8 cellular contexts compared by ENCODE assay signal in genomic region chr19:14530005-14530348, GRCh38. TPM values are rescaled to one million over a fixed set of nuclear protein-coding genes. Genes with fewer than 3 reads are reported as not detected.
DNase-seq lines count a peak whose midpoint lies in the region; ATAC-seq, FAIRE-seq and TF ChIP-seq lines count a peak whose summit lies in the region.

No MANE protein-coding gene starts in this region.

- ATAC-seq in GM19455 (IDR thresholded peaks at IDR 0.05; ENCODE audit: unreplicated experiment) (peak; percentile 10), PC-3 (no peak; the same call in 1 of the 2 replicates), HG03571 (IDR thresholded peaks at IDR 0.05; ENCODE audit: unreplicated experiment) (no peak)
- ATAC-seq in naive thymus-derived CD8-positive, alpha-beta T cell, result peak; percentile 15 to 29

- BruUV-seq in PC-3 (replicated peaks; lab: Mats Ljungman, UMichigan), result no TSS peak

- H3K27ac Mint-ChIP-seq in naive thymus-derived CD8-positive, alpha-beta T cell, result peak overlapping the region; percentile 95 to 100 (median 100)

- H3K36me3 Mint-ChIP-seq in naive thymus-derived CD8-positive, alpha-beta T cell, result peaks cover 0 to 25% (median 0%) of the 10 kb centered on the region in 3 donors

- H3K9ac ChIP-seq in PC-3 (ENCODE audit: low read length), result peak overlapping the region; percentile 72
- H3K9ac ChIP-seq in H1 (replicated peaks in 1 of 4; ENCODE audit: extremely low read depth in 1 of 4, low read depth in 3 of 4, low read length in 3 of 4), result peak overlapping the region in 3 of 4 experiments; percentile 91 to 94 (median 92); a peak in 6 of 7 replicates

- H3K4me1 ChIP-seq in PC-3 (ENCODE audit: insufficient read depth, low read length) (peaks cover 18% of the 10 kb centered on the region), H1 (replicated peaks in 1 of 4; ENCODE audit: control insufficient read depth in 3 of 4, insufficient read depth in 4 of 4, low read length in 3 of 4) (peaks cover 0 to 2% (median 1%) of the 10 kb centered on the region in 4 experiments; a peak in 3 of 7 replicates)

- POLR2A ChIA-PET in PC-3 (lab: Charles Lee; ENCODE audit: unreplicated experiment), result no interaction called here
- POLR2A ChIA-PET in H1 (lab: Charles Lee; ENCODE audit: partially characterized antibody), result interaction anchor here (2.3 kb wide), 1 partner anchor 11 kb away, joined by 16 read pairs; the partner anchor contains the start of gene DNAJB1
- POLR2A ChIA-PET in naive thymus-derived CD8-positive, alpha-beta T cell (lab: Charles Lee), result interaction anchor here (0.5 to 11.9 kb wide), 10 partner anchors 10 to 1568 kb away, joined by 3 to 207 read pairs (median 5); partner anchors contain the start of genes DNAJB1, GIPC1 and NDUFB7

- peaks cover 7% of the 10 kb centered on the region; the same call in 1 of the 2 replicates for H4K20me1 ChIP-seq in PC-3 (ENCODE audit: low read length)
- H4K20me1 ChIP-seq in H1 (replicated peaks in 1 of 2; ENCODE audit: control insufficient read depth in 1 of 2, insufficient read depth in 2 of 2, low read length in 2 of 2), result peaks cover 0 to 6% of the 10 kb centered on the region in 2 experiments

- H3K23me2 ChIP-seq in H1 (ENCODE audit: low read depth, low read length), result peaks cover 4% of the 10 kb centered on the region

- intact Hi-C loops in PC-3 (cut with micrococcal nuclease), result no loop called here

- H2BK20ac ChIP-seq in H1 (ENCODE audit: low read length), result no peak overlapping the region

- 3% methylated on average over 18 of the region's 18 CpGs; no CpG with 5 or more reads in 1 of the 2 experiments for WGBS in H1 (ENCODE audit: extremely low coverage in 1 of 2, insufficient coverage in 1 of 2, insufficient read length in 1 of 2, insufficient replicate concordance in 2 of 2, low coverage in 1 of 2, low lambda C conversion rate in 2 of 2, missing lambda C conversion rate in 1 of 2), 2 experiments

- no peak overlapping the region for H4K8ac ChIP-seq in H1 (ENCODE audit: extremely low read depth, insufficient read depth, low read length)

- no peak overlapping the region for H2BK12ac ChIP-seq in H1 (ENCODE audit: low read depth, low read length)

- peaks cover 4% of the 10 kb centered on the region; the same call in 1 of the 2 replicates for H3K36me3 ChIP-seq in PC-3 (ENCODE audit: low read depth, low read length)
- no peaks in the 10 kb centered on the region for H3K36me3 ChIP-seq in H1 (ENCODE audit: control insufficient read depth in 2 of 4, insufficient read depth in 4 of 4, low read length in 3 of 4)

- FAIRE-seq in H1 (lab: Jason Lieb, UNC), result no peak

- H3K79me1 ChIP-seq in H1 (ENCODE audit: low read depth, low read length), result peaks cover 10% of the 10 kb centered on the region

- H3K14ac ChIP-seq in H1 (ENCODE audit: insufficient read length), result no peak overlapping the region

- H3K9me3 Mint-ChIP-seq in naive thymus-derived CD8-positive, alpha-beta T cell, result no peaks in the 10 kb centered on the region

- H3K4me3 ChIP-seq in PC-3 (ENCODE audit: low read length) (peak overlapping the region; percentile 79), H1 (ENCODE audit: extremely low read depth in 1 of 4, insufficient read depth in 2 of 4, low read depth in 3 of 4, low read length in 4 of 4) (peak overlapping the region; percentile 75 to 100 (median 92))

- no peaks in the 10 kb centered on the region for H3K27me3 ChIP-seq in PC-3 (ENCODE audit: low read length)
- no peaks in the 10 kb centered on the region for H3K27me3 ChIP-seq in H1 (replicated peaks in 1 of 4; ENCODE audit: control insufficient read depth in 3 of 4, extremely low read depth in 1 of 4, insufficient read depth in 3 of 4, low read length in 3 of 4)

- H2BK5ac ChIP-seq in H1 (ENCODE audit: low read depth, low read length), result peak overlapping the region; percentile 80; the same call in 1 of the 2 replicates

- no peak overlapping the region for H3K4ac ChIP-seq in H1 (replicated peaks; ENCODE audit: insufficient read length, low read depth, low read length)

- no peaks in the 10 kb centered on the region for H3K9me3 ChIP-seq in PC-3 (ENCODE audit: low read length)
- H3K9me3 ChIP-seq in H1 (ENCODE audit: insufficient read depth in 2 of 2, low read depth in 1 of 2, low read length in 1 of 2), result no peaks in the 10 kb centered on the region

- H3K18ac ChIP-seq in H1 (ENCODE audit: extremely low read depth, low read length), result peak overlapping the region; percentile 27; the same call in 1 of the 2 replicates

- H3K27ac ChIP-seq in PC-3 (ENCODE audit: low read length), result peak overlapping the region; percentile 26
- no peak overlapping the region; the same call in 1 of the 2 replicates for H3K27ac ChIP-seq in H1 (ENCODE audit: low read depth, low read length)

- H4K91ac ChIP-seq in H1 (replicated peaks; ENCODE audit: insufficient read length, low read length), result peak overlapping the region; percentile 39

- H3K4me2 ChIP-seq in PC-3 (ENCODE audit: low read length) (peak overlapping the region; percentile 85), H1 (ENCODE audit: insufficient read depth in 1 of 2, low read depth in 2 of 2, low read length in 2 of 2) (peak overlapping the region; percentile 73 to 90)

- peak overlapping the region; percentile 20 for H4K5ac ChIP-seq in H1 (ENCODE audit: insufficient read length, low read depth, low read length)

- no peaks in the 10 kb centered on the region for H3K9me2 ChIP-seq in PC-3 (replicated peaks; ENCODE audit: low read length)

- H3K23ac ChIP-seq in H1 (ENCODE audit: insufficient read length), result no peak overlapping the region

- TF ChIP-seq POLR2A in H1 (IDR thresholded peaks at IDR 0.05; ENCODE audit: control extremely low read depth in 1 of 2, low read depth in 2 of 2, low read length in 2 of 2), result no peak

- CTCF ChIA-PET in PC-3 (lab: Charles Lee), result no interaction called here
- CTCF ChIA-PET in H1 (lab: Charles Lee; ENCODE audit: partially characterized antibody), result interaction anchor here (1.6 kb wide), 1 partner anchor 27 kb away, joined by 3 read pairs; no protein-coding TSS in a partner anchor

- no peak for DNase-seq in PC-3
- DNase-seq in H1 (ENCODE audit: low read depth in 1 of 2, low spot score in 2 of 2), result no peak
- DNase-seq in naive thymus-derived CD8-positive, alpha-beta T cell, result peak in 8 of 10 donors; percentile 31 to 79 (median 69)
- no peak for DNase-seq in GM19240 (ENCODE audit: insufficient read length, low spot score)
- DNase-seq in medulla oblongata (ENCODE audit: extremely low spot score), result no peak
- no peak for DNase-seq in GM20000 (ENCODE audit: low spot score)

- H3K79me2 ChIP-seq in PC-3 (ENCODE audit: low read length) (peaks cover 52% of the 10 kb centered on the region), H1 (ENCODE audit: control insufficient read depth in 1 of 2, insufficient read depth in 2 of 2, low read length in 2 of 2) (peaks cover 7 to 45% of the 10 kb centered on the region in 2 experiments)

- H2AK5ac ChIP-seq in H1 (ENCODE audit: low read depth, low read length), result no peak overlapping the region

- H2BK15ac ChIP-seq in H1 (ENCODE audit: low read length), result peak overlapping the region; percentile 19; the same call in 1 of the 2 replicates

- no peaks in the 10 kb centered on the region for H3F3A ChIP-seq in PC-3 (ENCODE audit: low read length, unreplicated experiment)

- H3K4me3 Mint-ChIP-seq in naive thymus-derived CD8-positive, alpha-beta T cell, result peak overlapping the region; percentile 91 to 99 (median 96)

- no peak for TF ChIP-seq RAD21 in H1 (IDR thresholded peaks at IDR 0.05 in 1 of 2, conservative IDR thresholded peaks at IDR 0.05 in 1 of 2; ENCODE audit: low read depth in 2 of 2, low read length in 2 of 2)

- H2BK120ac ChIP-seq in H1 (replicated peaks; ENCODE audit: low read depth, low read length), result no peak overlapping the region

- H3K27me3 Mint-ChIP-seq in naive thymus-derived CD8-positive, alpha-beta T cell, result peaks cover 0 to 2% (median 0%) of the 10 kb centered on the region in 5 donors

- H3K4me1 Mint-ChIP-seq in naive thymus-derived CD8-positive, alpha-beta T cell, result peaks cover 12 to 68% (median 40%) of the 10 kb centered on the region in 4 donors

- peak overlapping the region; percentile 54 for H3K56ac ChIP-seq in H1 (replicated peaks; ENCODE audit: insufficient read length, low read depth, low read length)

- no peak for TF ChIP-seq EP300 in H1 (IDR thresholded peaks at IDR 0.05; ENCODE audit: borderline replicate concordance in 1 of 2, low read depth in 2 of 2, low read length in 2 of 2)

- H2AFZ ChIP-seq in PC-3 (ENCODE audit: low read length), result peak overlapping the region; percentile 58
- H2AFZ ChIP-seq in H1 (ENCODE audit: low read length), result peak overlapping the region; percentile 65; the same call in 1 of the 2 replicates

- TF ChIP-seq CTCF in PC-3 (conservative IDR thresholded peaks at IDR 0.05; ENCODE audit: low read depth, low read length) (no peak), H1 (IDR thresholded peaks at IDR 0.05; ENCODE audit: control extremely low read depth in 1 of 3, insufficient read depth in 1 of 3, low read depth in 1 of 3, low read length in 3 of 3) (no peak), GM20000 (IDR thresholded peaks at IDR 0.05; ENCODE audit: extremely low read depth, missing control alignments) (no peak)

RNA-seq across cellular contexts. Expression of gene TECR, which starts 0.6 kb away (rescaled TPM):
- 144 and 145 TPM in 2 replicates for total RNA-seq in PC-3 (2014; rRNA removed)
- total RNA-seq in H1 (2021; fragmentation: NEBNext Ultra II Directional; extraction: Animal tissue kit (Norgen Biotek cat#: 25700)), result 172 and 179 TPM in 2 replicates
- polyA plus RNA-seq in H1 (2011; rRNA removed), result 405 and 439 TPM in 2 replicates
- polyA plus RNA-seq in H1 (2011; cell fraction: cytosol; rRNA removed), result 162 TPM
- polyA plus RNA-seq in H1 (2011; cell fraction: nucleus; rRNA removed), result 283 TPM
- 145 to 221 TPM (median 207 TPM) in 4 replicates for polyA plus RNA-seq in H1 (2012, experiment 1 of 2)
- polyA plus RNA-seq in H1 (2012, experiment 2 of 2), result 342 TPM
- 342 TPM for polyA plus RNA-seq in H1 (2013, experiment 1 of 2)
- 367 TPM for polyA plus RNA-seq in H1 (2013, experiment 2 of 2)
- 119 and 162 TPM in 2 replicates for polyA minus RNA-seq in H1 (2011; rRNA and poly(A)+ RNA removed)
- 154 TPM for polyA minus RNA-seq in H1 (2011; cell fraction: cytosol; rRNA and poly(A)+ RNA removed)
- 83.2 TPM for polyA minus RNA-seq in H1 (2011; cell fraction: nucleus; rRNA and poly(A)+ RNA removed)
- 100 to 1,000 TPM; 179 to 182 TPM for total RNA-seq in naive thymus-derived CD8-positive, alpha-beta T cell
- polyA plus RNA-seq in naive thymus-derived CD8-positive, alpha-beta T cell, result 100 to 1,000 TPM; 193 to 300 (median 261) TPM

RNA-seq across cellular contexts. Expression of gene DNAJB1, which starts 11.8 kb away (rescaled TPM):
- total RNA-seq in PC-3 (2014; rRNA removed), result 167 and 178 TPM in 2 replicates
- total RNA-seq in H1 (2021; fragmentation: NEBNext Ultra II Directional; extraction: Animal tissue kit (Norgen Biotek cat#: 25700)), result 62.6 and 62.9 TPM in 2 replicates
- polyA plus RNA-seq in H1 (2011; rRNA removed), result 51.7 and 64.3 TPM in 2 replicates
- polyA plus RNA-seq in H1 (2011; cell fraction: cytosol; rRNA removed), result 47.3 TPM
- polyA plus RNA-seq in H1 (2011; cell fraction: nucleus; rRNA removed), result 42.9 TPM
- polyA plus RNA-seq in H1 (2012, experiment 1 of 2), result 50.1 to 59.1 TPM (median 56.6 TPM) in 4 replicates
- polyA plus RNA-seq in H1 (2012, experiment 2 of 2), result 62.1 TPM
- 29.4 TPM for polyA plus RNA-seq in H1 (2013, experiment 1 of 2)
- 31.6 TPM for polyA plus RNA-seq in H1 (2013, experiment 2 of 2)
- 52.8 and 55.7 TPM in 2 replicates for polyA minus RNA-seq in H1 (2011; rRNA and poly(A)+ RNA removed)
- 23.5 TPM for polyA minus RNA-seq in H1 (2011; cell fraction: cytosol; rRNA and poly(A)+ RNA removed)
- 28.5 TPM for polyA minus RNA-seq in H1 (2011; cell fraction: nucleus; rRNA and poly(A)+ RNA removed)
- total RNA-seq in naive thymus-derived CD8-positive, alpha-beta T cell, result 100 to 1,000 TPM; 165 to 171 TPM
- 100 to 1,000 TPM; 205 to 348 (median 344) TPM for polyA plus RNA-seq in naive thymus-derived CD8-positive, alpha-beta T cell

RNA-seq across cellular contexts. Expression of gene GIPC1, which starts 34.0 kb away (rescaled TPM):
- 538 and 671 TPM in 2 replicates for total RNA-seq in PC-3 (2014; rRNA removed)
- 65.6 and 68.3 TPM in 2 replicates for total RNA-seq in H1 (2021; fragmentation: NEBNext Ultra II Directional; extraction: Animal tissue kit (Norgen Biotek cat#: 25700))
- polyA plus RNA-seq in H1 (2011; rRNA removed), result 72.0 and 100 TPM in 2 replicates
- 73.9 TPM for polyA plus RNA-seq in H1 (2011; cell fraction: cytosol; rRNA removed)
- polyA plus RNA-seq in H1 (2011; cell fraction: nucleus; rRNA removed), result 71.2 TPM
- polyA plus RNA-seq in H1 (2012, experiment 1 of 2), result 54.1 to 70.0 TPM (median 66.3 TPM) in 4 replicates
- 58.6 TPM for polyA plus RNA-seq in H1 (2012, experiment 2 of 2)
- polyA plus RNA-seq in H1 (2013, experiment 1 of 2), result 52.3 TPM
- polyA plus RNA-seq in H1 (2013, experiment 2 of 2), result 54.4 TPM
- 17.8 and 21.8 TPM in 2 replicates for polyA minus RNA-seq in H1 (2011; rRNA and poly(A)+ RNA removed)
- 52.3 TPM for polyA minus RNA-seq in H1 (2011; cell fraction: cytosol; rRNA and poly(A)+ RNA removed)
- 27.4 TPM for polyA minus RNA-seq in H1 (2011; cell fraction: nucleus; rRNA and poly(A)+ RNA removed)
- total RNA-seq in naive thymus-derived CD8-positive, alpha-beta T cell, result 10 to 100 TPM; 19.9 to 23.0 TPM
- polyA plus RNA-seq in naive thymus-derived CD8-positive, alpha-beta T cell, result 10 to 100 TPM; 32.2 to 35.0 (median 33.5) TPM

RNA-seq across cellular contexts. Expression of gene NDUFB7, which starts 41.9 kb away (rescaled TPM):
- total RNA-seq in PC-3 (2014; rRNA removed), result 1,095 and 1,098 TPM in 2 replicates
- 151 and 161 TPM in 2 replicates for total RNA-seq in H1 (2021; fragmentation: NEBNext Ultra II Directional; extraction: Animal tissue kit (Norgen Biotek cat#: 25700))
- 740 and 777 TPM in 2 replicates for polyA plus RNA-seq in H1 (2011; rRNA removed)
- polyA plus RNA-seq in H1 (2011; cell fraction: cytosol; rRNA removed), result 516 TPM
- polyA plus RNA-seq in H1 (2011; cell fraction: nucleus; rRNA removed), result 409 TPM
- 92.3 to 278 TPM (median 228 TPM) in 4 replicates for polyA plus RNA-seq in H1 (2012, experiment 1 of 2)
- 239 TPM for polyA plus RNA-seq in H1 (2012, experiment 2 of 2)
- polyA plus RNA-seq in H1 (2013, experiment 1 of 2), result 244 TPM
- 241 TPM for polyA plus RNA-seq in H1 (2013, experiment 2 of 2)
- 37.4 and 68.2 TPM in 2 replicates for polyA minus RNA-seq in H1 (2011; rRNA and poly(A)+ RNA removed)
- polyA minus RNA-seq in H1 (2011; cell fraction: cytosol; rRNA and poly(A)+ RNA removed), result 113 TPM
- 93.4 TPM for polyA minus RNA-seq in H1 (2011; cell fraction: nucleus; rRNA and poly(A)+ RNA removed)
- 10 to 100 TPM; 61.6 to 64.6 TPM for total RNA-seq in naive thymus-derived CD8-positive, alpha-beta T cell
- polyA plus RNA-seq in naive thymus-derived CD8-positive, alpha-beta T cell, result 100 to 1,000 TPM; 209 to 236 (median 230) TPM

RNA-seq across cellular contexts. Expression of gene CLEC17A, which starts 52.9 kb away (rescaled TPM):
- total RNA-seq in PC-3 (2014; rRNA removed), result not detected in 2 replicates
- total RNA-seq in H1 (2021; fragmentation: NEBNext Ultra II Directional; extraction: Animal tissue kit (Norgen Biotek cat#: 25700)), result not detected in 2 replicates
- polyA plus RNA-seq in H1 (2011; rRNA removed), result not detected in 2 replicates
- not detected for polyA plus RNA-seq in H1 (2011; cell fraction: cytosol; rRNA removed)
- polyA plus RNA-seq in H1 (2011; cell fraction: nucleus; rRNA removed), result not detected
- not detected in 4 replicates for polyA plus RNA-seq in H1 (2012, experiment 1 of 2)
- not detected for polyA plus RNA-seq in H1 (2012, experiment 2 of 2)
- polyA plus RNA-seq in H1 (2013, experiment 1 of 2), result 0.04 TPM
- 0.09 TPM for polyA plus RNA-seq in H1 (2013, experiment 2 of 2)
- polyA minus RNA-seq in H1 (2011; rRNA and poly(A)+ RNA removed), result not detected in 2 replicates
- polyA minus RNA-seq in H1 (2011; cell fraction: cytosol; rRNA and poly(A)+ RNA removed), result not detected
- not detected for polyA minus RNA-seq in H1 (2011; cell fraction: nucleus; rRNA and poly(A)+ RNA removed)
- 1 to 10 TPM; 4.0 to 4.3 TPM for total RNA-seq in naive thymus-derived CD8-positive, alpha-beta T cell
- not detected for polyA plus RNA-seq in naive thymus-derived CD8-positive, alpha-beta T cell

Comparison
In these comparisons a context has a peak if more than half of its experiments do, and no peak if none do; other contexts are left out.
1. ATAC-seq: peak in GM19455 (single experiment) and naive thymus-derived CD8-positive, alpha-beta T cell (2 of 2); none in PC-3 (single experiment) and HG03571 (single experiment).
2. DNase-seq: peak in naive thymus-derived CD8-positive, alpha-beta T cell (8 of 10); none in PC-3 (single experiment), H1 (0 of 2), GM19240 (single experiment), medulla oblongata (single experiment) and GM20000 (single experiment).